Comparison of ENCODE assay signal across 8 cellular contexts in genomic region chr3:130893240-130894129, GRCh38. TPM values are rescaled to one million over a fixed set of nuclear protein-coding genes. Genes with fewer than 3 reads are reported as not detected.
DNase-seq lines count a peak whose midpoint lies in the region; TF ChIP-seq lines count a peak whose summit lies in the region.

A gene with protein sequence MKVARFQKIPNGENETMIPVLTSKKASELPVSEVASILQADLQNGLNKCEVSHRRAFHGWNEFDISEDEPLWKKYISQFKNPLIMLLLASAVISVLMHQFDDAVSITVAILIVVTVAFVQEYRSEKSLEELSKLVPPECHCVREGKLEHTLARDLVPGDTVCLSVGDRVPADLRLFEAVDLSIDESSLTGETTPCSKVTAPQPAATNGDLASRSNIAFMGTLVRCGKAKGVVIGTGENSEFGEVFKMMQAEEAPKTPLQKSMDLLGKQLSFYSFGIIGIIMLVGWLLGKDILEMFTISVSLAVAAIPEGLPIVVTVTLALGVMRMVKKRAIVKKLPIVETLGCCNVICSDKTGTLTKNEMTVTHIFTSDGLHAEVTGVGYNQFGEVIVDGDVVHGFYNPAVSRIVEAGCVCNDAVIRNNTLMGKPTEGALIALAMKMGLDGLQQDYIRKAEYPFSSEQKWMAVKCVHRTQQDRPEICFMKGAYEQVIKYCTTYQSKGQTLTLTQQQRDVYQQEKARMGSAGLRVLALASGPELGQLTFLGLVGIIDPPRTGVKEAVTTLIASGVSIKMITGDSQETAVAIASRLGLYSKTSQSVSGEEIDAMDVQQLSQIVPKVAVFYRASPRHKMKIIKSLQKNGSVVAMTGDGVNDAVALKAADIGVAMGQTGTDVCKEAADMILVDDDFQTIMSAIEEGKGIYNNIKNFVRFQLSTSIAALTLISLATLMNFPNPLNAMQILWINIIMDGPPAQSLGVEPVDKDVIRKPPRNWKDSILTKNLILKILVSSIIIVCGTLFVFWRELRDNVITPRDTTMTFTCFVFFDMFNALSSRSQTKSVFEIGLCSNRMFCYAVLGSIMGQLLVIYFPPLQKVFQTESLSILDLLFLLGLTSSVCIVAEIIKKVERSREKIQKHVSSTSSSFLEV (plus strand): TSS chr3:130894084. CDS start chr3:130894770, 686 bp downstream.

- H3K27ac ChIP-seq in neural cell (ENCODE audit: low read length) (peak within 1 kb of the TSS; percentile 96), stomach (peak within 1 kb of the TSS; percentile 94 to 99 (median 98))

- DNase-seq in G401 (ENCODE audit: low spot score) (peak; percentile 93), HAP-1 (ENCODE audit: low spot score in 2 of 2) (peak; percentile 91 to 96), MG63 (peak; percentile 97), SHP77 treated with DMSO at 0.1 percent for 48 hours (lab: John Stamatoyannopoulos, UW) (peak; percentile 89), activated gamma-delta T cell (lab: John Stamatoyannopoulos, UW) (peak; percentile 84), fibroblast of villous mesenchyme (ENCODE audit: low read depth) (peak; percentile 96), stomach (peak; percentile 97)

- H3K9ac ChIP-seq in neural cell (ENCODE audit: low read length) = peak within 1 kb of the TSS; percentile 96

- peaks cover 12% of the 10 kb centered on the region for H3K4me1 ChIP-seq in HAP-1
- H3K4me1 ChIP-seq in stomach = peaks cover 13 to 44% (median 26%) of the 10 kb centered on the region in 4 donors

- 0 to 1% (median 1%) methylated on average over 39 to 73 of the region's 73 CpGs for WGBS in stomach, 5 donors

- H3K79me2 ChIP-seq in neural cell (replicated peaks; ENCODE audit: insufficient read depth, low read length) = peaks cover 44% of the 10 kb centered on the region

- H3K4me3 ChIP-seq in HAP-1 (peak within 1 kb of the TSS; percentile 78), MG63 (peak within 1 kb of the TSS; percentile 95), fibroblast of villous mesenchyme (ENCODE audit: low read depth, low read length) (peak within 1 kb of the TSS; percentile 93), neural cell (ENCODE audit: low read length) (peak within 1 kb of the TSS; percentile 90), stomach (peak within 1 kb of the TSS; percentile 74 to 88 (median 82))

- H3K36me3 ChIP-seq in HAP-1 (replicated peaks) (no peaks in the 10 kb centered on the region), MG63 (peaks cover 3% of the 10 kb centered on the region; the same call in 1 of the 2 replicates), neural cell (ENCODE audit: insufficient read depth, low read length) (no peaks in the 10 kb centered on the region), stomach (no peaks in the 10 kb centered on the region)

- TF ChIP-seq CTCF in fibroblast of villous mesenchyme (IDR thresholded peaks at IDR 0.05; ENCODE audit: insufficient read depth, low read depth, low read length) = no peak
- TF ChIP-seq CTCF in neural cell (IDR thresholded peaks at IDR 0.05; ENCODE audit: poor library complexity, severe bottlenecking) = no peak
- TF ChIP-seq CTCF in stomach (IDR thresholded peaks at IDR 0.05) = peak in 3 of 7 experiments; percentile 5 to 22 (median 13)

- TF ChIP-seq POLR2A in stomach (IDR thresholded peaks at IDR 0.05) = peak in 2 of 4 donors; percentile 62 to 89

- peak within 1 kb of the TSS; percentile 98 for H2AFZ ChIP-seq in neural cell (ENCODE audit: low read depth, low read length)

- H3K9me2 ChIP-seq in neural cell (ENCODE audit: insufficient read depth, low read length) = no peaks in the 10 kb centered on the region

- no peaks in the 10 kb centered on the region for H4K20me1 ChIP-seq in neural cell (ENCODE audit: insufficient read depth)

- TF ChIP-seq EP300 in neural cell (conservative IDR thresholded peaks at IDR 0.05; ENCODE audit: poor library complexity, severe bottlenecking) (peak; percentile 47), stomach (IDR thresholded peaks at IDR 0.05) (no peak)

- TF ChIP-seq RAD21 in neural cell (conservative IDR thresholded peaks at IDR 0.05) = peak; percentile 34

- intact Hi-C loops in stomach (cut with DNase I; ENCODE audit: low total_unique reads) = no loop called here

- H3K9me3 ChIP-seq in HAP-1 (no peaks in the 10 kb centered on the region), MG63 (no peaks in the 10 kb centered on the region), neural cell (ENCODE audit: low read length) (no peaks in the 10 kb centered on the region), stomach (no peaks in the 10 kb centered on the region)

- in situ Hi-C loops in G401 (cut with HindIII; ENCODE audit: low sequenced_read_pairs) (no loop called here), HAP-1 (cut with MboI; ENCODE audit: low sequenced_read_pairs) (loop anchor here (25.0 kb wide), 1 partner anchor 131 kb away; no protein-coding TSS in a partner anchor)

- no peaks in the 10 kb centered on the region for H3F3A ChIP-seq in neural cell (ENCODE audit: insufficient read depth, low read length, poor library complexity, severe bottlenecking)

- H3K27me3 ChIP-seq in HAP-1 (ENCODE audit: low read depth) (no peaks in the 10 kb centered on the region), MG63 (no peaks in the 10 kb centered on the region), neural cell (ENCODE audit: insufficient read depth, low read depth, low read length) (no peaks in the 10 kb centered on the region), stomach (no peaks in the 10 kb centered on the region)

- H3K4me2 ChIP-seq in neural cell (ENCODE audit: low read length) = peak within 1 kb of the TSS; percentile 89

TF ChIP-seq in neural cell, 6 proteins besides CTCF, POLR2A, EP300 and RAD21:
- TF ChIP-seq TAF1 (IDR thresholded peaks at IDR 0.05; ENCODE audit: low read depth) (no peak), REST (IDR thresholded peaks at IDR 0.05; ENCODE audit: borderline replicate concordance) (peak; percentile 65), POLR2AphosphoS5 (IDR thresholded peaks at IDR 0.05) (peak; percentile 90), EZH2 (IDR thresholded peaks at IDR 0.05; ENCODE audit: borderline replicate concordance, insufficient read depth, low read length, poor library complexity, severe bottlenecking) (no peak), SMC3 (conservative IDR thresholded peaks at IDR 0.05; ENCODE audit: poor library complexity) (peak; percentile 60), MXI1 (conservative IDR thresholded peaks at IDR 0.05; ENCODE audit: poor library complexity, severe bottlenecking) (peak; percentile 82)
TF ChIP-seq in neural cell: peak in this region for 4.

RNA-seq across cellular contexts. Expression of the gene that starts here (rescaled TPM):
- total RNA-seq in G401 (2014; rRNA removed; shearing (Covaris generic)) = 16.5 and 34.6 TPM in 2 replicates
- 31.0 and 57.3 TPM in 2 replicates for total RNA-seq in MG63 (2014; rRNA removed; shearing (Covaris generic); ENCODE audit: low replicate concordance)
- total RNA-seq in fibroblast of villous mesenchyme (93.4 and 136 TPM in 2 replicates), stomach (100 to 1,000 TPM in 1 of 5 donors, 10 to 100 TPM in 4; 20.5 to 114 (median 44.2) TPM)
- polyA plus RNA-seq in neural cell (134 and 145 TPM in 2 replicates), stomach (10 to 100 TPM; 10.5 to 22.2 (median 13.9) TPM)
- 141 and 166 TPM in 2 replicates for polyA minus RNA-seq in neural cell

Comparison
In these comparisons a context has a peak if more than half of its experiments do, and no peak if none do; other contexts are left out.
1. Peak in every context shown above with its lines: DNase-seq, H3K4me3 ChIP-seq and H3K27ac ChIP-seq.